Comparison of ENCODE assay signal across 19 cellular contexts in genomic region chr20:63548542-63548941, GRCh38. TPM values are rescaled to one million over a fixed set of nuclear protein-coding genes. Genes with fewer than 3 reads are reported as not detected.
"Had no signal": no experiment of that assay in that cellular context is flagged by ENCODE, and none has a peak within 500 bp of the region (broad histone marks: within the 10 kb centered on the region; RNA-seq: fewer than 3 reads in every experiment).

No MANE protein-coding gene starts in this region.

- H3K27ac Mint-ChIP-seq: activated CD8-positive, alpha-beta memory T cell treated with anti-CD3 and anti-CD28 coated beads, Interleukin-2, amount 10 ng/mL, durations not matched to agents 7 days and 5 days; activated naive CD4-positive, alpha-beta T cell treated with anti-CD3 and anti-CD28 coated beads, Interleukin-2, amount 50 U/mL, for 72 hours; brain; natural killer cell had no signal

- H3K4me3 Mint-ChIP-seq: activated CD8-positive, alpha-beta memory T cell treated with anti-CD3 and anti-CD28 coated beads, Interleukin-2, amount 10 ng/mL, durations not matched to agents 7 days and 5 days; activated T-cell treated with anti-CD3 and anti-CD28 coated beads, Interleukin-2, amount 50 U/mL, for 4 hours; brain; central memory CD8-positive, alpha-beta T cell; natural killer cell had no signal

- DNase-seq: activated CD4-positive, alpha-beta T cell treated with anti-CD3 and anti-CD28 coated beads, Interleukin-2, amount 50 U/mL, for 48 hours; activated CD4-positive, CD25-positive, alpha-beta regulatory T cell treated with anti-CD3 and anti-CD28 coated beads, Interleukin-2, amount 50 U/mL, for 72 hours; activated CD8-positive, alpha-beta memory T cell treated with anti-CD3 and anti-CD28 coated beads, Interleukin-2, amount 10 ng/mL, durations not matched to agents 7 days and 5 days; activated effector memory CD4-positive, alpha-beta T cell treated with anti-CD3 and anti-CD28 coated beads, Interleukin-2, amount 50 U/mL, for 16 hours; activated T-cell treated with anti-CD3 and anti-CD28 coated beads, Interleukin-2, amount 50 U/mL, for 4 hours; amniotic stem cell; cortex of kidney; effector CD8-positive, alpha-beta T cell; foreskin melanocyte; head of caudate nucleus; mammary epithelial cell; mucosa of descending colon; natural killer cell; nucleus accumbens; small intestine; tibial artery had no signal

- H3K9me3 Mint-ChIP-seq: activated naive CD4-positive, alpha-beta T cell treated with anti-CD3 and anti-CD28 coated beads, Interleukin-2, amount 50 U/mL, for 72 hours; activated T-cell treated with anti-CD3 and anti-CD28 coated beads, Interleukin-2, amount 50 U/mL, for 4 hours; central memory CD8-positive, alpha-beta T cell; natural killer cell had no signal

- H3K36me3 Mint-ChIP-seq: activated CD8-positive, alpha-beta memory T cell treated with anti-CD3 and anti-CD28 coated beads, Interleukin-2, amount 10 ng/mL, durations not matched to agents 7 days and 5 days; activated naive CD4-positive, alpha-beta T cell treated with anti-CD3 and anti-CD28 coated beads, Interleukin-2, amount 50 U/mL, for 72 hours; brain; natural killer cell had no signal

- ATAC-seq: activated CD8-positive, alpha-beta memory T cell treated with anti-CD3 and anti-CD28 coated beads, Interleukin-2, amount 10 ng/mL, durations not matched to agents 7 days and 5 days; activated naive CD4-positive, alpha-beta T cell treated with anti-CD3 and anti-CD28 coated beads, Interleukin-2, amount 50 U/mL, for 72 hours; activated T-cell treated with anti-CD3 and anti-CD28 coated beads, Interleukin-2, amount 50 U/mL, for 4 hours; mucosa of descending colon; natural killer cell had no signal

RNA-seq across cellular contexts. Expression of gene SRMS, which starts 1.0 kb away (rescaled TPM):
- polyA plus RNA-seq: small intestine had no signal
